In the genomic region with DNA sequence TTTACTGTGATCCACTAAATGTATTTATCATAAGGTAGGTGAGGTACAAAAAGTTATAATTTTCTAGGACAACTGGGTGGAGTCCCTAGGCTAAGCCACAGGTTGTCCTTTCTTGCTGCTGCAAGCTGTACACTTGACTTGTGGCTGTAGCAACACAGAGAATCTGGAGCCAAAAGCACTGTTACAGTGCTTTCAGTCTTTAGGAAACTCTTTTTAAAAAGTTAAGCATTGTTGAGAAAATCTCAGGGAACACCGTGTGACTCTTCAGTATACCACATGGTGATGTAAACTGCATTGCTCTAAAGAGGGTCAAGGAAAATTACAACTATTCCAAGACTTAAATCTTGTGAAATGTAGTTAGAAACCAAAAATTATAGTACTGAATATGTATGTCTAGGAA, we compare ENCODE assay signal across 26 cellular contexts. TPM values are rescaled to one million over a fixed set of nuclear protein-coding genes. Genes with fewer than 3 reads are reported as not detected.
"Had no signal": no experiment of that assay in that cellular context is flagged by ENCODE, and none has a peak within 500 bp of the region (broad histone marks: within the 10 kb centered on the region; RNA-seq: fewer than 3 reads in every experiment).

No MANE protein-coding gene starts in this region.

- H3K36me3 ChIP-seq: Peyer's patch, SJSA1 had no signal

- H3K27ac Mint-ChIP-seq: activated CD4-positive, alpha-beta T cell treated with anti-CD3 and anti-CD28 coated beads, Interleukin-2, amount 10 ng/mL, durations not matched to agents 24 days and 14 days; activated CD8-positive, alpha-beta memory T cell treated with anti-CD3 and anti-CD28 coated beads, Interleukin-2, amount 10 ng/mL, durations not matched to agents 7 days and 5 days; activated naive CD4-positive, alpha-beta T cell treated with anti-CD3 and anti-CD28 coated beads, Interleukin-2, amount 50 U/mL, for 24 hours; activated T-cell treated with anti-CD3 and anti-CD28 coated beads, Interleukin-2, amount 50 U/mL, for 24 hours; activated T-helper 1 cell treated with anti-CD3 and anti-CD28 coated beads, Interleukin-12 subunit alpha, Interleukin-12 subunit beta, Interleukin-2, Interleukin-4 antibody, amounts not matched to agents 30 ng/mL and 10 ng/mL and 1 ng/mL, durations not matched to agents 14 hours and 24 hours and 36 hours; brain; T-helper 1 cell treated with Interleukin-12 subunit alpha and Interleukin-12 subunit beta and Interleukin-4 antibody, amounts not matched to agents 30 μg/mL and 1 μg/mL, for 36 hours had no signal

- H3K9me3 Mint-ChIP-seq: activated CD4-positive, alpha-beta T cell treated with anti-CD3 and anti-CD28 coated beads, Interleukin-2, amount 10 ng/mL, durations not matched to agents 24 days and 14 days; activated naive CD4-positive, alpha-beta T cell treated with anti-CD3 and anti-CD28 coated beads, Interleukin-2, amount 50 U/mL, for 24 hours had no signal

- DNase-seq: activated CD4-positive, alpha-beta T cell treated with anti-CD3 and anti-CD28 coated beads, Interleukin-2, amount 10 ng/mL, durations not matched to agents 24 days and 14 days; activated CD4-positive, alpha-beta T cell treated with anti-CD3 and anti-CD28 coated beads, Interleukin-2, amount 50 U/mL, for 48 hours; activated CD8-positive, alpha-beta memory T cell treated with anti-CD3 and anti-CD28 coated beads, Interleukin-2, amount 10 ng/mL, durations not matched to agents 7 days and 5 days; activated effector memory CD4-positive, alpha-beta T cell treated with Interleukin-2 at 50 U/mL for 16 hours; activated naive CD4-positive, alpha-beta T cell; activated T-cell treated with anti-CD3 and anti-CD28 coated beads, Interleukin-2, amount 50 U/mL, for 24 hours; amygdala; Karpas-422; NCI-H1105 treated with DMSO at 0.1 percent for 48 hours; NCI-H1436 treated with DMSO at 0.1 percent for 48 hours; NCI-H187; NCI-H2081; NCI-H446; NCI-H524; Peyer's patch; SHP77 had no signal

- H3K27me3 ChIP-seq: Peyer's patch, SJSA1 had no signal

- ATAC-seq: activated CD4-positive, CD25-positive, alpha-beta regulatory T cell treated with anti-CD3 and anti-CD28 coated beads, Interleukin-2, amount 50 U/mL, for 24 hours; activated CD8-positive, alpha-beta memory T cell treated with anti-CD3 and anti-CD28 coated beads, Interleukin-2, amount 10 ng/mL, durations not matched to agents 7 days and 5 days; K562; SK-N-SH treated with all-trans-retinoic acid at 6 μM for 48 hours had no signal

- H3K4me3 ChIP-seq: K562, Peyer's patch, SJSA1 had no signal

- H3K4me3 Mint-ChIP-seq: activated CD4-positive, alpha-beta T cell treated with anti-CD3 and anti-CD28 coated beads, Interleukin-2, amount 10 ng/mL, durations not matched to agents 24 days and 14 days; activated CD8-positive, alpha-beta memory T cell treated with anti-CD3 and anti-CD28 coated beads, Interleukin-2, amount 10 ng/mL, durations not matched to agents 7 days and 5 days; activated naive CD4-positive, alpha-beta T cell treated with anti-CD3 and anti-CD28 coated beads, Interleukin-2, amount 50 U/mL, for 24 hours; activated T-cell treated with anti-CD3 and anti-CD28 coated beads, Interleukin-2, amount 50 U/mL, for 24 hours; activated T-helper 1 cell treated with anti-CD3 and anti-CD28 coated beads, Interleukin-12 subunit alpha, Interleukin-12 subunit beta, Interleukin-2, Interleukin-4 antibody, amounts not matched to agents 30 ng/mL and 10 ng/mL and 1 ng/mL, durations not matched to agents 14 hours and 24 hours and 36 hours; brain; T-helper 1 cell treated with Interleukin-12 subunit alpha and Interleukin-12 subunit beta and Interleukin-4 antibody, amounts not matched to agents 30 μg/mL and 1 μg/mL, for 36 hours had no signal

- H3K4me1 ChIP-seq: Peyer's patch, SJSA1 had no signal

- H3K27me3 Mint-ChIP-seq: activated CD4-positive, alpha-beta T cell treated with anti-CD3 and anti-CD28 coated beads, Interleukin-2, amount 10 ng/mL, durations not matched to agents 24 days and 14 days; activated CD8-positive, alpha-beta memory T cell treated with anti-CD3 and anti-CD28 coated beads, Interleukin-2, amount 10 ng/mL, durations not matched to agents 7 days and 5 days; activated naive CD4-positive, alpha-beta T cell treated with anti-CD3 and anti-CD28 coated beads, Interleukin-2, amount 50 U/mL, for 24 hours; activated T-cell treated with anti-CD3 and anti-CD28 coated beads, Interleukin-2, amount 50 U/mL, for 24 hours; brain had no signal

- H3K9me3 ChIP-seq: SJSA1 had no signal

- H3K4me1 Mint-ChIP-seq: activated CD4-positive, alpha-beta T cell treated with anti-CD3 and anti-CD28 coated beads, Interleukin-2, amount 10 ng/mL, durations not matched to agents 24 days and 14 days; activated CD8-positive, alpha-beta memory T cell treated with anti-CD3 and anti-CD28 coated beads, Interleukin-2, amount 10 ng/mL, durations not matched to agents 7 days and 5 days; activated naive CD4-positive, alpha-beta T cell treated with anti-CD3 and anti-CD28 coated beads, Interleukin-2, amount 50 U/mL, for 24 hours had no signal

- H3K36me3 Mint-ChIP-seq: activated CD8-positive, alpha-beta memory T cell treated with anti-CD3 and anti-CD28 coated beads, Interleukin-2, amount 10 ng/mL, durations not matched to agents 7 days and 5 days; activated naive CD4-positive, alpha-beta T cell treated with anti-CD3 and anti-CD28 coated beads, Interleukin-2, amount 50 U/mL, for 24 hours; brain had no signal

- H3K27ac ChIP-seq: Peyer's patch, RWPE1, SJSA1 had no signal

RNA-seq across cellular contexts. Expression of a gene that starts 11.4 kb away (rescaled TPM):
- total RNA-seq: activated CD4-positive, alpha-beta T cell treated with anti-CD3 and anti-CD28 coated beads, Interleukin-2, amount 10 ng/mL, durations not matched to agents 24 days and 14 days; activated CD8-positive, alpha-beta memory T cell treated with anti-CD3 and anti-CD28 coated beads, Interleukin-2, amount 10 ng/mL, durations not matched to agents 7 days and 5 days; activated T-helper 1 cell treated with anti-CD3 and anti-CD28 coated beads, Interleukin-12 subunit alpha, Interleukin-12 subunit beta, Interleukin-2, Interleukin-4 antibody, amounts not matched to agents 30 ng/mL and 10 ng/mL and 1 ng/mL, durations not matched to agents 14 hours and 24 hours and 36 hours; astrocyte; K562; Peyer's patch; SJSA1 had no signal
